9 cellular contexts compared by ENCODE assay signal in the genomic region with DNA sequence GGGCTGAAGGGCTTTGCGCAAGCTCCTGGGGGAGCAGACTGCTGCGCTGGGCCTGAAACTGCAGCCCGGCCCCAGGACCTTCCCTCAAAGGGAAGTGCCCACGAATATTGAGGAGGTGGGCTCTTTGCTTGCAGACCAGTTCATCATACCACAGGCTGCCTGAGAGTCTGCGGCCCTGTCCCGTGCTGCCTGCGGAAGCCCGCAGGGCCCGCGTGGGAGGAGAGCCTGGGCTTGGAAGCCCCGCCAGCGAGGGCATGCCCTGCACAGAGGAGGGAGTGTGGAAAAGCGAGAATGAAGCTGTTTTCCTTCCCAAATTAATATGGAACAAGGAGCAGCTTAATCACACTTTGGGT.
A peak's percentile ranks its signal among the peaks of the same experiment; 100 is the strongest.
DNase-seq lines count a peak whose midpoint lies in the region; ATAC-seq and TF ChIP-seq lines count a peak whose summit lies in the region.
"Had no signal": no experiment of that assay in that cellular context is flagged by ENCODE, and none has a peak within 500 bp of the region (broad histone marks: within the 10 kb centered on the region; RNA-seq: fewer than 3 reads in every experiment).

No MANE protein-coding gene starts in this region.

- CTCF ChIA-PET in activated naive CD4-positive, alpha-beta T cell treated with anti-CD3 and anti-CD28 coated beads, Interleukin-2, amount 10 ng/mL, durations not matched to agents 7 days and 5 days (lab: Charles Lee) = interaction anchor here (1.0 to 3.7 kb wide), 7 partner anchors 11 to 33 kb away, joined by 3 to 33 read pairs (median 6); no protein-coding TSS in a partner anchor

- no peak for DNase-seq in activated naive CD4-positive, alpha-beta T cell treated with anti-CD3 and anti-CD28 coated beads, Interleukin-2, amount 10 ng/mL, durations not matched to agents 7 days and 5 days
- DNase-seq in activated naive CD4-positive, alpha-beta T cell treated with anti-CD3 and anti-CD28 coated beads, Interleukin-2, amount 50 U/mL, for 16 hours = no peak
- DNase-seq in adipocyte (ENCODE audit: low read depth) (no peak), mesothelial cell of epicardium (ENCODE audit: low spot score in 2 of 2, unreplicated experiment in 2 of 2) (no peak), type B pancreatic cell (ENCODE audit: extremely low spot score, unreplicated experiment) (no peak)
- DNase-seq: amniotic stem cell had no signal

- H3K4me1 ChIP-seq in adipocyte (ENCODE audit: control insufficient read depth, insufficient read depth, low read length) = peaks cover 4% of the 10 kb centered on the region

- TF ChIP-seq CTCF in mesothelial cell of epicardium (IDR thresholded peaks at IDR 0.05; ENCODE audit: unreplicated experiment) (no peak), type B pancreatic cell (conservative IDR thresholded peaks at IDR 0.05) (no peak)

- peak overlapping the region; percentile 67 for H3K27ac Mint-ChIP-seq in activated naive CD4-positive, alpha-beta T cell treated with anti-CD3 and anti-CD28 coated beads, Interleukin-2, amount 10 ng/mL, durations not matched to agents 7 days and 5 days
- H3K27ac Mint-ChIP-seq in mesothelial cell of epicardium = no peak overlapping the region
- no peak overlapping the region for H3K27ac Mint-ChIP-seq in type B pancreatic cell

- H3K27me3 ChIP-seq in adipocyte (replicated peaks; ENCODE audit: control insufficient read depth, insufficient read depth, low read length) = peaks cover 31% of the 10 kb centered on the region

- no peaks in the 10 kb centered on the region for H3K36me3 ChIP-seq in adipocyte (ENCODE audit: control insufficient read depth, insufficient read depth, low read length, severe bottlenecking)

- ATAC-seq in GM19467 (IDR thresholded peaks at IDR 0.05; ENCODE audit: unreplicated experiment) = no peak
- ATAC-seq in GM19397 (IDR thresholded peaks at IDR 0.05; ENCODE audit: unreplicated experiment) = no peak
- no peak for ATAC-seq in HG03045 (IDR thresholded peaks at IDR 0.05; ENCODE audit: unreplicated experiment)

- peaks cover 47% of the 10 kb centered on the region for H3K27me3 Mint-ChIP-seq in activated naive CD4-positive, alpha-beta T cell treated with anti-CD3 and anti-CD28 coated beads, Interleukin-2, amount 10 ng/mL, durations not matched to agents 7 days and 5 days
- H3K27me3 Mint-ChIP-seq in mesothelial cell of epicardium (ENCODE audit: low read depth) (peaks cover 41% of the 10 kb centered on the region), type B pancreatic cell (peaks cover 37% of the 10 kb centered on the region)

- no peak overlapping the region for H3K9ac ChIP-seq in adipocyte (ENCODE audit: low read length)

- no peaks in the 10 kb centered on the region for H3K9me3 Mint-ChIP-seq in activated naive CD4-positive, alpha-beta T cell treated with anti-CD3 and anti-CD28 coated beads, Interleukin-2, amount 10 ng/mL, durations not matched to agents 7 days and 5 days
- no peaks in the 10 kb centered on the region for H3K9me3 Mint-ChIP-seq in mesothelial cell of epicardium
- no peaks in the 10 kb centered on the region for H3K9me3 Mint-ChIP-seq in type B pancreatic cell

- H3K4me1 Mint-ChIP-seq in activated naive CD4-positive, alpha-beta T cell treated with anti-CD3 and anti-CD28 coated beads, Interleukin-2, amount 10 ng/mL, durations not matched to agents 7 days and 5 days = peaks cover 27% of the 10 kb centered on the region
- peaks cover 6% of the 10 kb centered on the region for H3K4me1 Mint-ChIP-seq in mesothelial cell of epicardium
- peaks cover 10% of the 10 kb centered on the region for H3K4me1 Mint-ChIP-seq in type B pancreatic cell (ENCODE audit: unreplicated experiment)

- peak overlapping the region; percentile 76 for H3K4me3 Mint-ChIP-seq in activated naive CD4-positive, alpha-beta T cell treated with anti-CD3 and anti-CD28 coated beads, Interleukin-2, amount 10 ng/mL, durations not matched to agents 7 days and 5 days
- H3K4me3 Mint-ChIP-seq in mesothelial cell of epicardium = peak overlapping the region; percentile 60
- H3K4me3 Mint-ChIP-seq in type B pancreatic cell = peak overlapping the region; percentile 61

- no peaks in the 10 kb centered on the region for H3K9me3 ChIP-seq in adipocyte (ENCODE audit: control insufficient read depth, low read length)

- no peaks in the 10 kb centered on the region for H3K36me3 Mint-ChIP-seq in activated naive CD4-positive, alpha-beta T cell treated with anti-CD3 and anti-CD28 coated beads, Interleukin-2, amount 10 ng/mL, durations not matched to agents 7 days and 5 days
- H3K36me3 Mint-ChIP-seq in mesothelial cell of epicardium (no peaks in the 10 kb centered on the region), type B pancreatic cell (no peaks in the 10 kb centered on the region)

- peak overlapping the region; percentile 59 for H3K4me3 ChIP-seq in adipocyte (ENCODE audit: low read length)
